ENCODE assay signal across 1 cellular context in the genomic region with DNA sequence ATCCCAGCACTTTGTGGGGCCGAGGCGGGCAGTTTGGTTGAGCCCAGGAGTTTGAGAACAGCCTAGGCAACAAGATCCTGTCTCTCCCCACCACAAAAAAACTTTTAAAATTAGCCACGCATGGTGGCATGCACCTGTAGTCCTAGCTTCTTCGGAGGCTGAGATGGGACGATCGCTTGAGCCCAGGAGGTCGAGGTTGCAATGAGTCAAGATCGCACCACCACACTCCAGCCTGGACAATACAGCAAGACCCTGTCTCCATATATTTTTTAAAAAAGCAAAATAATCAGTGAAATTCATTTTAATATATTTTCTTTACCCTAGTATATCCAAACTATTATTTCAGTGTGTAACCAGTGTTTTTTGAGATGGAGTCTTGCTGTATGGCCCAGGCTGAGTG.
TF ChIP-seq lines count a peak whose summit lies in the region.

No MANE protein-coding gene starts in this region.

TF ChIP-seq in HepG2, 621 proteins besides CTCF, POLR2A, EP300 and RAD21:
- no peak for TF ChIP-seq ELF3 (CRISPR knock-in tag; IDR thresholded peaks at IDR 0.05)
- TF ChIP-seq ATF1 (CRISPR knock-in tag; IDR thresholded peaks at IDR 0.05) = no peak
- no peak for TF ChIP-seq ZNF335 (CRISPR knock-in tag; IDR thresholded peaks at IDR 0.05)
- TF ChIP-seq ZNF567 (CRISPR knock-in tag; IDR thresholded peaks at IDR 0.05; ENCODE audit: borderline replicate concordance) = no peak
- TF ChIP-seq SOX6 (IDR thresholded peaks at IDR 0.05) = no peak
- TF ChIP-seq SOX6 (CRISPR knock-in tag; IDR thresholded peaks at IDR 0.05) = no peak
- TF ChIP-seq CBFB (CRISPR knock-in tag; IDR thresholded peaks at IDR 0.05) = no peak
- TF ChIP-seq ZNF121 (CRISPR knock-in tag; IDR thresholded peaks at IDR 0.05) = peak; percentile 36; the same call in 1 of the 2 replicates
- no peak for TF ChIP-seq GATAD1 (CRISPR knock-in tag; IDR thresholded peaks at IDR 0.05)
